ENCODE assay signal across 8 cellular contexts in the genomic region with DNA sequence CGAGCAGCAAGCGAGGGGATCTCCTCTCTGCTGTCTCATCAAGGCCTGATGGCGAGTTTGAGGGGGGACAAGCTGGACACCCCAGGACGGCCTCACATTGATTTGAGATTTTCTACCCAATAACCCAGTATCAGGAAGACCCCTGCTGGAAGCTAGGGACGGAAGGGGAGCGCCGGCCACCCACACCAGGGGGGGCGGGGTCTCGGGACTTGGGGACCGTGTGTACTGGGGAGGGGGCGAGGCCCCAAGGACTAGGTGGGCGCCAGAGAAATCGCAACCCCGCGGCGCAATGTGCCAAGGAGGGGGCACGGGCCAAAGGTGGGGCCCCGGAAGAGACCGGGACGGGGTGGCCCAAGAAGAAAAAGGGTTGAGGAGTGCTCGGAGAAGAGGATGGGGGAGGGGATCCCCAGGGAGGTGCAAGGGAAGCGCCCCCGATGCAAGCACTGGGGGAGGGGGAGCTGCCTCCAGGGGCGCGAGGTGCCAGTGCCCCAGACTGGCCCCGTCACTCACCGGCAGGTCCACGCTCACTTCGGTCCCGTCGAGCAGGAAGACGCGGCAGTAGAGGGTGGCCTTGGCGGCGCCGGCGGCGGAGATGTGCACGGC. TPM values are rescaled to one million over a fixed set of nuclear protein-coding genes. Genes with fewer than 3 reads are reported as not detected.
DNase-seq lines count a peak whose midpoint lies in the region; ATAC-seq and TF ChIP-seq lines count a peak whose summit lies in the region.

No MANE protein-coding gene starts in this region.

- H3K4me1 ChIP-seq in BLaER1 (peaks cover 21% of the 10 kb centered on the region), NT2/D1 (ENCODE audit: insufficient read depth, insufficient read length) (peaks cover 2% of the 10 kb centered on the region), endocrine pancreas (ENCODE audit: control insufficient read depth, insufficient read depth, low read length) (no peaks in the 10 kb centered on the region), neuron (ENCODE audit: insufficient read depth, low read length) (peaks cover 12% of the 10 kb centered on the region), OCI-LY7 (ENCODE audit: insufficient read depth, low read length, poor library complexity, severe bottlenecking) (peaks cover 4% of the 10 kb centered on the region)

- POLR2A ChIA-PET in OCI-LY7 (lab: Charles Lee): no interaction called here

- H3K36me3 ChIP-seq in BLaER1: no peaks in the 10 kb centered on the region
- H3K36me3 ChIP-seq in NT2/D1 (ENCODE audit: insufficient read depth, insufficient read length, low read length): no peaks in the 10 kb centered on the region
- H3K36me3 ChIP-seq in endocrine pancreas (ENCODE audit: control insufficient read depth, insufficient read depth, low read length): no peaks in the 10 kb centered on the region
- H3K36me3 ChIP-seq in neuron (ENCODE audit: insufficient read depth, low read length): no peaks in the 10 kb centered on the region
- H3K36me3 ChIP-seq in OCI-LY7 (ENCODE audit: insufficient read depth, low read length): no peaks in the 10 kb centered on the region

- peak; percentile 10 for ATAC-seq in GM19455 (IDR thresholded peaks at IDR 0.05; ENCODE audit: unreplicated experiment)

- peak overlapping the region; percentile 80 for H3K4me3 ChIP-seq in BLaER1
- H3K4me3 ChIP-seq in NT2/D1 (ENCODE audit: insufficient read length, low read depth): peak overlapping the region; percentile 76
- no peak overlapping the region for H3K4me3 ChIP-seq in endocrine pancreas (ENCODE audit: control insufficient read depth, insufficient read depth, low read length)
- peak overlapping the region; percentile 40 for H3K4me3 ChIP-seq in neuron (ENCODE audit: low read length)
- no peak overlapping the region for H3K4me3 ChIP-seq in OCI-LY7 (ENCODE audit: low read depth, low read length, poor library complexity, severe bottlenecking)

- H4K20me1 ChIP-seq in BLaER1 (peaks cover 37% of the 10 kb centered on the region), OCI-LY7 (ENCODE audit: insufficient read depth, low read length) (no peaks in the 10 kb centered on the region)

- H3K9ac ChIP-seq in BLaER1 (no peak overlapping the region), NT2/D1 (ENCODE audit: insufficient read length, low read depth) (peak overlapping the region; percentile 81), endocrine pancreas (ENCODE audit: control insufficient read depth, insufficient read depth, low read length) (peak overlapping the region; percentile 79)

- H3K27ac ChIP-seq in BLaER1: no peak overlapping the region
- no peak overlapping the region for H3K27ac ChIP-seq in OCI-LY7 (ENCODE audit: low read depth, low read length, poor library complexity, severe bottlenecking)

- H3K4me2 ChIP-seq in BLaER1: peak overlapping the region; percentile 92
- no peak overlapping the region for H3K4me2 ChIP-seq in OCI-LY7 (ENCODE audit: low read length)

- no peak for DNase-seq in NT2/D1 (ENCODE audit: low read depth, low spot score)
- DNase-seq in NCI-H2196 treated with DMSO at 0.1 percent for 48 hours (lab: John Stamatoyannopoulos, UW; ENCODE audit: unreplicated experiment): no peak
- no peak for DNase-seq in AG08396 (ENCODE audit: low spot score)
- no peak for DNase-seq in OCI-LY7 (ENCODE audit: low spot score)

- CTCF ChIA-PET in OCI-LY7 (lab: Charles Lee; ENCODE audit: unreplicated experiment): no interaction called here

- TF ChIP-seq CTCF in OCI-LY7 (conservative IDR thresholded peaks at IDR 0.05; ENCODE audit: low read length): no peak

- H3K27me3 ChIP-seq in BLaER1: peaks cover 43% of the 10 kb centered on the region
- H3K27me3 ChIP-seq in NT2/D1 (ENCODE audit: insufficient read depth, insufficient read length): peaks cover 6% of the 10 kb centered on the region
- no peaks in the 10 kb centered on the region for H3K27me3 ChIP-seq in endocrine pancreas (ENCODE audit: control insufficient read depth, insufficient read depth, low read length)
- H3K27me3 ChIP-seq in neuron (ENCODE audit: insufficient read depth, low read length): peaks cover 42% of the 10 kb centered on the region

- no peaks in the 10 kb centered on the region for H3K9me2 ChIP-seq in OCI-LY7 (ENCODE audit: insufficient read depth, low read length)

- H3K79me2 ChIP-seq in OCI-LY7 (ENCODE audit: insufficient read depth, low read depth, low read length): no peaks in the 10 kb centered on the region

- intact Hi-C loops in OCI-LY7 (cut with micrococcal nuclease; ENCODE audit: unreplicated experiment): loop anchor here (2.0 kb wide), 1 partner anchor 75 kb away; no protein-coding TSS in a partner anchor

- no peak overlapping the region for H2AFZ ChIP-seq in neuron (ENCODE audit: low read depth, low read length)
- H2AFZ ChIP-seq in OCI-LY7 (ENCODE audit: low read length): no peak overlapping the region

- H3K9me3 ChIP-seq in BLaER1: no peaks in the 10 kb centered on the region
- no peaks in the 10 kb centered on the region for H3K9me3 ChIP-seq in NT2/D1 (ENCODE audit: insufficient read depth, low read length)
- H3K9me3 ChIP-seq in endocrine pancreas (ENCODE audit: control insufficient read depth, low read length): no peaks in the 10 kb centered on the region
- peaks cover 2% of the 10 kb centered on the region for H3K9me3 ChIP-seq in neuron (ENCODE audit: low read length)
- H3K9me3 ChIP-seq in OCI-LY7 (ENCODE audit: low read length): no peaks in the 10 kb centered on the region

- BruUV-seq in OCI-LY7 (replicated peaks; lab: Mats Ljungman, UMichigan): no TSS peak

RNA-seq across cellular contexts. Expression of a gene that starts 1.1 kb away (rescaled TPM):
- 0.49 TPM in 1 of 2 replicates, not detected in the other for total RNA-seq in OCI-LY7 (2014; rRNA removed; shearing (Covaris generic))
- total RNA-seq in OCI-LY7 (2022): 0.11 and 0.29 TPM in 2 replicates

Comparison
In these comparisons a context has a peak if more than half of its experiments do, and no peak if none do; other contexts are left out.
1. H3K4me3 ChIP-seq: peak in BLaER1 (single experiment), NT2/D1 (single experiment) and neuron (single experiment); none in endocrine pancreas (single experiment) and OCI-LY7 (single experiment).